ENCODE assay signal across 23 cellular contexts in the genomic region with DNA sequence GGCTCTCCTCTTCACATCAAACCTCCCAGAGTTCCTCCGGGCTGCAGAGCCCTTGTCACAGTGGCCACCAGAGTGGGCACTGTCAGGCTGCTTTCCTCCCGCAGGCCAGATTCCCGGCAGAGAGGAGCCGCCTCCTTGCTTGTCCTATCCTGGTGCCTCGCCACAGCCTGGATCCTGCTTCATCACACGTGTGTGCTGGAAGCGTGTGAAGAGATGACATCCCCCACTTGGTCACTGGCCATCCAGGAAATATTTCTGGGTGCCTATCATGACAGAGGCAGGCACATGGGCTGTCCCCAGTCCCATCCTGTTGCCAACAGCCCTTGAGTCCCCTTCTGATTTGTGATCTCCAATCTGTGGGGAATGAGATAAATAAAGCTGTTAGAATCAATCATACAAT.
"Had no signal": no experiment of that assay in that cellular context is flagged by ENCODE, and none has a peak within 500 bp of the region (broad histone marks: within the 10 kb centered on the region; RNA-seq: fewer than 3 reads in every experiment).

No MANE protein-coding gene starts in this region.

- H3K27ac ChIP-seq: ascending aorta, brain microvascular endothelial cell, hepatocyte, parathyroid adenoma, transverse colon had no signal

- H3K4me1 Mint-ChIP-seq: immature natural killer cell had no signal

- H3K9me3 ChIP-seq: ascending aorta, transverse colon had no signal

- H3K4me3 Mint-ChIP-seq: activated T-cell treated with anti-CD3 and anti-CD28 coated beads, Interleukin-2, amount 50 U/mL, for 72 hours; immature natural killer cell; natural killer cell treated with Interleukin-12 subunit alpha and Interleukin-12 subunit beta and Interleukin-15 and Interleukin-18, amount 100 ng/mL, for 72 hours had no signal

- H3K27me3 Mint-ChIP-seq: natural killer cell treated with Interleukin-12 subunit alpha and Interleukin-12 subunit beta and Interleukin-15 and Interleukin-18, amount 100 ng/mL, for 72 hours had no signal

- H3K27me3 ChIP-seq: ascending aorta, brain microvascular endothelial cell, hepatocyte, transverse colon had no signal

- H3K27ac Mint-ChIP-seq: activated T-cell treated with anti-CD3 and anti-CD28 coated beads, Interleukin-2, amount 50 U/mL, for 72 hours; natural killer cell treated with Interleukin-12 subunit alpha and Interleukin-12 subunit beta and Interleukin-15 and Interleukin-18, amount 100 ng/mL, for 72 hours had no signal

- H3K9me3 Mint-ChIP-seq: activated naive CD4-positive, alpha-beta T cell treated with anti-CD3 and anti-CD28 coated beads, Interleukin-2, amount 50 U/mL, for 72 hours; activated T-cell treated with anti-CD3 and anti-CD28 coated beads, Interleukin-2, amount 50 U/mL, for 72 hours; immature natural killer cell; natural killer cell treated with Interleukin-12 subunit alpha and Interleukin-12 subunit beta and Interleukin-15 and Interleukin-18, amount 100 ng/mL, for 72 hours had no signal

- H3K4me1 ChIP-seq: ascending aorta, parathyroid adenoma, transverse colon had no signal

- FAIRE-seq: frontal cortex, urothelium cell line had no signal

- H3K79me2 ChIP-seq: hepatocyte, parathyroid adenoma had no signal

- H3K4me3 ChIP-seq: ascending aorta, hepatocyte, transverse colon had no signal

- H2AFZ ChIP-seq: hepatocyte, parathyroid adenoma had no signal

- H3K4me2 ChIP-seq: hepatocyte had no signal

- DNase-seq: activated CD4-positive, alpha-beta T cell treated with anti-CD3 and anti-CD28 coated beads, Interleukin-2, amount 50 U/mL, for 48 hours; activated gamma-delta T cell; activated T-cell treated with anti-CD3 and anti-CD28 coated beads, Interleukin-2, amount 50 U/mL, for 72 hours; brain microvascular endothelial cell; caudate nucleus; dermis blood vessel endothelial cell; effector memory CD4-positive, alpha-beta T cell; glutamatergic neuron; immature natural killer cell; left ventricle myocardium superior; mammary epithelial cell; right cardiac atrium; stimulated activated CD4-positive, alpha-beta T cell treated with anti-CD3 and anti-CD28 coated beads, Interleukin-12 subunit alpha, Interleukin-12 subunit beta, amount 100 ng/mL, for 4 hours; stimulated activated CD4-positive, alpha-beta T cell treated with anti-CD3 and anti-CD28 coated beads, Interleukin-4, amount 100 ng/mL, for 4 hours; transverse colon had no signal

- ATAC-seq: activated CD4-positive, CD25-positive, alpha-beta regulatory T cell treated with anti-CD3 and anti-CD28 coated beads, Interleukin-2, amount 50 U/mL, for 24 hours; activated T-cell treated with anti-CD3 and anti-CD28 coated beads, Interleukin-2, amount 50 U/mL, for 72 hours; left ventricle myocardium superior; right cardiac atrium had no signal

- H3K9ac ChIP-seq: parathyroid adenoma had no signal
